In the genomic region with DNA sequence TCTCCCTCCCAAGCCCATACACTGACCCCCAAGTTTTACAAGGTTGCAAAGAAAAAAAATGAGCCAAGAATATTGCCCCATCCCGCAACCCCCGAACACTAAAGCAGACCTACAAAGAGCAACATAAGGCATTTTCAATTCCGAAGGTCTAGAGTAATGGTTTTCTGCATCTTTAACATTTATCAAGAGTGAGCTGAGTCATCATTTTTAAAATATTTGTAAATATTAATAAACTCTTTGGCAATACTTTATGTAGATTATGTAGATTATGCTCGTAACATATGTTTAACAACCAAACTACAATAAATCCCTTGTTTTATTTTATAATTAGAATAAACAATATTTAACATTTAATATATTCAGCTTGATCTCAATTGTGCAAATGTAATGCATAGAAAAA, we compare ENCODE assay signal across 11 cellular contexts. TPM values are rescaled to one million over a fixed set of nuclear protein-coding genes. Genes with fewer than 3 reads are reported as not detected.
A peak's percentile ranks its signal among the peaks of the same experiment; 100 is the strongest.
DNase-seq lines count a peak whose midpoint lies in the region; ATAC-seq, FAIRE-seq and TF ChIP-seq lines count a peak whose summit lies in the region.
"Had no signal": no experiment of that assay in that cellular context is flagged by ENCODE, and none has a peak within 500 bp of the region (broad histone marks: within the 10 kb centered on the region; RNA-seq: fewer than 3 reads in every experiment).

No MANE protein-coding gene starts in this region.

- no peak for ATAC-seq in A549

- H3K27me3 Mint-ChIP-seq in CD8-positive, alpha-beta memory T cell: peaks cover 0 to 3% of the 10 kb centered on the region in 2 donors
- peaks cover under 1% of the 10 kb centered on the region for H3K27me3 Mint-ChIP-seq in activated T-helper 1 cell treated with anti-CD3 and anti-CD28 coated beads, Interleukin-12 subunit alpha, Interleukin-12 subunit beta, Interleukin-2, Interleukin-4 antibody, amounts not matched to agents 30 ng/mL and 10 ng/mL and 1 ng/mL, durations not matched to agents 14 hours and 24 hours and 36 hours (ENCODE audit: insufficient read depth)

- no peaks in the 10 kb centered on the region for H3K36me3 ChIP-seq in CD8-positive, alpha-beta memory T cell (ENCODE audit: insufficient read depth, low read length)
- H3K36me3 ChIP-seq in iPS-20b (ENCODE audit: insufficient read depth, low read depth, low read length) (no peaks in the 10 kb centered on the region), BE2C (no peaks in the 10 kb centered on the region)
- H3K36me3 ChIP-seq: colonic mucosa, thyroid gland had no signal

- H3K27ac ChIP-seq in A549: peak overlapping the region; percentile 90 to 91; a peak in 1 of 6 replicates
- no peak overlapping the region for H3K27ac ChIP-seq in CD8-positive, alpha-beta memory T cell (ENCODE audit: low read depth, low read length)
- no peak overlapping the region for H3K27ac ChIP-seq in iPS-20b (ENCODE audit: low read length)

- H3K4me1 Mint-ChIP-seq in CD8-positive, alpha-beta memory T cell: peaks cover 18 to 20% (median 18%) of the 10 kb centered on the region in 3 donors
- H3K4me1 Mint-ChIP-seq in activated T-helper 1 cell treated with anti-CD3 and anti-CD28 coated beads, Interleukin-12 subunit alpha, Interleukin-12 subunit beta, Interleukin-2, Interleukin-4 antibody, amounts not matched to agents 30 ng/mL and 10 ng/mL and 1 ng/mL, durations not matched to agents 14 hours and 24 hours and 36 hours (ENCODE audit: low read depth): peaks cover 13% of the 10 kb centered on the region

- FAIRE-seq in A549 (lab: Jason Lieb, UNC): no peak

- intact Hi-C loops in activated T-helper 1 cell treated with anti-CD3 and anti-CD28 coated beads, Interleukin-12 subunit alpha, Interleukin-12 subunit beta, Interleukin-2, Interleukin-4 antibody, amounts not matched to agents 30 ng/mL and 10 ng/mL and 1 ng/mL, durations not matched to agents 14 hours and 24 hours and 36 hours (cut with micrococcal nuclease): no loop called here

- no peaks in the 10 kb centered on the region for H3K9me3 Mint-ChIP-seq in CD8-positive, alpha-beta memory T cell
- H3K9me3 Mint-ChIP-seq in activated T-helper 1 cell treated with anti-CD3 and anti-CD28 coated beads, Interleukin-12 subunit alpha, Interleukin-12 subunit beta, Interleukin-2, Interleukin-4 antibody, amounts not matched to agents 30 ng/mL and 10 ng/mL and 1 ng/mL, durations not matched to agents 14 hours and 24 hours and 36 hours: no peaks in the 10 kb centered on the region

- H3K36me3 Mint-ChIP-seq in CD8-positive, alpha-beta memory T cell: peaks cover 0 to 23% (median 6%) of the 10 kb centered on the region in 3 donors
- H3K36me3 Mint-ChIP-seq in activated T-helper 1 cell treated with anti-CD3 and anti-CD28 coated beads, Interleukin-12 subunit alpha, Interleukin-12 subunit beta, Interleukin-2, Interleukin-4 antibody, amounts not matched to agents 30 ng/mL and 10 ng/mL and 1 ng/mL, durations not matched to agents 14 hours and 24 hours and 36 hours (ENCODE audit: low read depth): peaks cover 3% of the 10 kb centered on the region

- no peak overlapping the region for H3K9ac ChIP-seq in iPS-20b (ENCODE audit: low read depth, low read length)

- no peak for TF ChIP-seq RAD21 in A549 (conservative IDR thresholded peaks at IDR 0.05 in 1 of 2, IDR thresholded peaks at IDR 0.05 in 1 of 2)

- no peak for TF ChIP-seq POLR2A in A549 (IDR thresholded peaks at IDR 0.05; ENCODE audit: low read length)

- H3K4me3 Mint-ChIP-seq in CD8-positive, alpha-beta memory T cell: peak overlapping the region; percentile 21 to 89 (median 70)
- H3K4me3 Mint-ChIP-seq in activated T-helper 1 cell treated with anti-CD3 and anti-CD28 coated beads, Interleukin-12 subunit alpha, Interleukin-12 subunit beta, Interleukin-2, Interleukin-4 antibody, amounts not matched to agents 30 ng/mL and 10 ng/mL and 1 ng/mL, durations not matched to agents 14 hours and 24 hours and 36 hours: peak overlapping the region; percentile 87

- peak overlapping the region in 4 of 8 donors; percentile 17 to 87 (median 34) for H3K27ac Mint-ChIP-seq in CD8-positive, alpha-beta memory T cell
- no peak overlapping the region for H3K27ac Mint-ChIP-seq in activated T-helper 1 cell treated with anti-CD3 and anti-CD28 coated beads, Interleukin-12 subunit alpha, Interleukin-12 subunit beta, Interleukin-2, Interleukin-4 antibody, amounts not matched to agents 30 ng/mL and 10 ng/mL and 1 ng/mL, durations not matched to agents 14 hours and 24 hours and 36 hours

- DNase-seq in A549 (ENCODE audit: low read depth in 1 of 2, low spot score in 1 of 2) (no peak), BE2C (no peak), MV-4-11 (lab: John Stamatoyannopoulos, UW) (no peak), NCI-H2227 (lab: John Stamatoyannopoulos, UW; ENCODE audit: unreplicated experiment) (no peak), NCI-H1436 treated with DMSO at 0.1 percent for 48 hours (lab: John Stamatoyannopoulos, UW) (no peak)
- no peak for DNase-seq in CD8-positive, alpha-beta memory T cell
- DNase-seq in activated T-helper 1 cell treated with anti-CD3 and anti-CD28 coated beads, Interleukin-12 subunit alpha, Interleukin-12 subunit beta, Interleukin-2, Interleukin-4 antibody, amounts not matched to agents 30 ng/mL and 10 ng/mL and 1 ng/mL, durations not matched to agents 14 hours and 24 hours and 36 hours (ENCODE audit: low spot score): no peak
- DNase-seq: colonic mucosa, KBM-7, thyroid gland had no signal

- H3K4me1 ChIP-seq in A549 (peaks cover 16% of the 10 kb centered on the region), iPS-20b (ENCODE audit: insufficient read depth, low read length) (peaks cover 5% of the 10 kb centered on the region; the same call in 1 of the 2 replicates), BE2C (no peaks in the 10 kb centered on the region)
- H3K4me1 ChIP-seq in CD8-positive, alpha-beta memory T cell (ENCODE audit: insufficient read depth, low read length): peaks cover 11% of the 10 kb centered on the region
- H3K4me1 ChIP-seq: colonic mucosa had no signal

- TF ChIP-seq CTCF in A549 (IDR thresholded peaks at IDR 0.05) (no peak), BE2C (IDR thresholded peaks at IDR 0.05; ENCODE audit: low read depth, low read length) (no peak)

- TF ChIP-seq EP300 in A549 (IDR thresholded peaks at IDR 0.05): no peak

- H3K4me3 ChIP-seq in A549: peak overlapping the region; percentile 68; the same call in 2 of the 3 replicates
- no peak overlapping the region for H3K4me3 ChIP-seq in CD8-positive, alpha-beta memory T cell (ENCODE audit: low read length)
- H3K4me3 ChIP-seq in iPS-20b (ENCODE audit: low read length): peak overlapping the region; percentile 76; the same call in 1 of the 2 replicates
- no peak overlapping the region for H3K4me3 ChIP-seq in BE2C (ENCODE audit: low read depth, low read length)

- CTCF ChIA-PET in A549 (lab: Yijun Ruan, JAX): no interaction called here
- CTCF ChIA-PET in CD8-positive, alpha-beta memory T cell (lab: Charles Lee): interaction anchor here (1.6 kb wide), 1 partner anchor 19 kb away, joined by 3 read pairs; no protein-coding TSS in a partner anchor

- 92% methylated on average over 4 of the region's 4 CpGs for WGBS in A549 (ENCODE audit: missing lambda C conversion rate)

- H3K9me3 ChIP-seq in A549: peaks cover 15% of the 10 kb centered on the region; the same call in 2 of the 3 replicates
- no peaks in the 10 kb centered on the region for H3K9me3 ChIP-seq in CD8-positive, alpha-beta memory T cell (ENCODE audit: low read length)
- no peaks in the 10 kb centered on the region for H3K9me3 ChIP-seq in iPS-20b (ENCODE audit: insufficient read depth, low read depth, low read length)
- H3K9me3 ChIP-seq in BE2C: no peaks in the 10 kb centered on the region
- H3K9me3 ChIP-seq: colonic mucosa, thyroid gland had no signal

- H3K27me3 ChIP-seq in CD8-positive, alpha-beta memory T cell (ENCODE audit: insufficient read depth, low read length, poor library complexity, severe bottlenecking): no peaks in the 10 kb centered on the region
- H3K27me3 ChIP-seq in iPS-20b (ENCODE audit: insufficient read depth, low read length) (no peaks in the 10 kb centered on the region), BE2C (no peaks in the 10 kb centered on the region)
- H3K27me3 ChIP-seq: thyroid gland had no signal

- peak overlapping the region; percentile 94 for H3K4me2 ChIP-seq in A549

- POLR2A ChIA-PET in A549 (lab: Yijun Ruan, JAX): no interaction called here
- POLR2A ChIA-PET in CD8-positive, alpha-beta memory T cell (lab: Charles Lee): interaction anchor here (0.5 kb wide), 1 partner anchor 1528 kb away, joined by 5 read pairs; no protein-coding TSS in a partner anchor

TF ChIP-seq in A549, 52 proteins besides CTCF, POLR2A, EP300 and RAD21:
- TF ChIP-seq ZC3H11A (IDR thresholded peaks at IDR 0.05) (no peak), NFE2L2 (conservative IDR thresholded peaks at IDR 0.05; ENCODE audit: low read length) (no peak), MAFK (IDR thresholded peaks at IDR 0.05; ENCODE audit: partially characterized antibody) (peak; percentile 94)

RNA-seq across cellular contexts. Expression of gene ZNF624, which starts 1.4 kb away (rescaled TPM):
- polyA plus RNA-seq in A549 (2011; rRNA removed) (3.3 and 4.3 TPM in 2 replicates), A549 (2017; fragmentation: RNase III; extraction: RNeasy Plus Mini Kit Qiagen cat#74134 plus additional on column Dnase treatment) (2.7 to 3.1 TPM (median 3.0 TPM) in 3 replicates)
- polyA plus RNA-seq in A549 (2012; cell fraction: cytosol; rRNA removed): 0.52 and 0.73 TPM in 2 replicates
- polyA plus RNA-seq in A549 (2012; cell fraction: nucleus; rRNA removed): 0.78 and 1.1 TPM in 2 replicates
- 6.0 and 6.4 TPM in 2 replicates for polyA minus RNA-seq in A549 (2011; rRNA and poly(A)+ RNA removed)
- 1 to 10 TPM; 5.3 to 5.8 TPM for total RNA-seq in CD8-positive, alpha-beta memory T cell
- 3.3 TPM for polyA plus RNA-seq in CD8-positive, alpha-beta memory T cell
- 2.0 and 2.8 TPM in 2 replicates for total RNA-seq in activated T-helper 1 cell treated with anti-CD3 and anti-CD28 coated beads, Interleukin-12 subunit alpha, Interleukin-12 subunit beta, Interleukin-2, Interleukin-4 antibody, amounts not matched to agents 30 ng/mL and 10 ng/mL and 1 ng/mL, durations not matched to agents 14 hours and 24 hours and 36 hours
- polyA plus RNA-seq in BE2C (2012; ENCODE audit: insufficient read depth, insufficient read length, low read depth): 0.60 TPM

RNA-seq across cellular contexts. Expression of gene CCDC144A, which starts 37.8 kb away (rescaled TPM):
- polyA plus RNA-seq in A549 (2011; rRNA removed) (9.2 and 12.7 TPM in 2 replicates), A549 (2017; fragmentation: RNase III; extraction: RNeasy Plus Mini Kit Qiagen cat#74134 plus additional on column Dnase treatment) (2.4 to 3.1 TPM (median 2.5 TPM) in 3 replicates)
- polyA plus RNA-seq in A549 (2012; cell fraction: cytosol; rRNA removed): 0.39 and 0.48 TPM in 2 replicates
- 2.0 and 3.0 TPM in 2 replicates for polyA plus RNA-seq in A549 (2012; cell fraction: nucleus; rRNA removed)
- polyA minus RNA-seq in A549 (2011; rRNA and poly(A)+ RNA removed): 10.1 and 12.5 TPM in 2 replicates
- total RNA-seq in CD8-positive, alpha-beta memory T cell: 1 to 10 TPM in 1 of 2 experiments, under 1 TPM in 1; 0.95 to 1.2 TPM
- 1.5 TPM for polyA plus RNA-seq in CD8-positive, alpha-beta memory T cell
- total RNA-seq in activated T-helper 1 cell treated with anti-CD3 and anti-CD28 coated beads, Interleukin-12 subunit alpha, Interleukin-12 subunit beta, Interleukin-2, Interleukin-4 antibody, amounts not matched to agents 30 ng/mL and 10 ng/mL and 1 ng/mL, durations not matched to agents 14 hours and 24 hours and 36 hours: 2.7 and 3.1 TPM in 2 replicates
- not detected for polyA plus RNA-seq in BE2C (2012; ENCODE audit: insufficient read depth, insufficient read length, low read depth)

Comparison
In these comparisons a context has a peak if more than half of its experiments do, and no peak if none do; other contexts are left out.
1. H3K27ac ChIP-seq: peak in A549 (2 of 2); none in CD8-positive, alpha-beta memory T cell (single experiment) and iPS-20b (single experiment).
2. H3K4me3 ChIP-seq: peak in A549 (single experiment) and iPS-20b (single experiment); none in CD8-positive, alpha-beta memory T cell (single experiment) and BE2C (single experiment).